ENCODE assay signal across 8 cellular contexts in the genomic region with DNA sequence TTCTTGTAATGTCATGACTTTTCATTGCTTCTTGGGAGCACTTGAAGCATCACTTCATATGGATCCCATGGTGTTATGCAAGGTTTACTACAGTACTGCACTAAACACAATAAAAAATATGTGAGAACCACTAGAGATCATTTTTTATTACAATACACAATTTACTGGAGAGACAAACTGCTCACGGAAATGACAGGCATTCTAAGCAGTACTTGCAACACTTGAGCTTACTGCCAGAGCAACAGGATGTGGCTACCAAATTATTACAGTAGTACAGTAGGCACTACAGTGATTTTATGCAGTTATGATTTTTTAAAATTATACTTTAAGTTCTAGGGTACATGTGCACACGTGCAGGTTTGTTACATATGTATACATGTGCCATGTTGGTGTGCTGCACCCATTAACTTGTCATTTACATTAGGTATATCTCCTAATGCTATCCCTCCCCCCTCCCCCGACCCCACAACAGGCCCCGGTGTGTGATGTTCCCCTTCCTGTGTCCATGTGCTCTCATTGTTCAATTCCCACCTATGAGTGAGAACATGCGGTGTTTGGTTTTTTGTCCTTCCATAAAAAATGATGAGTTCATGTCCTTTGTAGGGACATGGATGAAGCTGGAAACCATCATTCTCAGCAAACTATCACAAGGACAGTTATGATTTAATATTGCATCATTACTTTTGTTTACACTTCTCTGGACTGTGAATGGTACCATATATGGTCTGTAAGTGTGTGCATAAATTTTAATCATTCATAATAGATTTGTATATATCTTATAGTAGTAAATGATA. TPM values are rescaled to one million over a fixed set of nuclear protein-coding genes. Genes with fewer than 3 reads are reported as not detected.
DNase-seq lines count a peak whose midpoint lies in the region; ATAC-seq and TF ChIP-seq lines count a peak whose summit lies in the region.
"Not testable (repeated sequence)": the region's sequence is repeated elsewhere in the genome, so short reads cannot be mapped to it uniquely, and the experiment has no call there.

No MANE protein-coding gene starts in this region.

- TF ChIP-seq CTCF in AG09309 (IDR thresholded peaks at IDR 0.05; ENCODE audit: control insufficient read depth, insufficient read depth, low read depth, low read length, missing control alignments); fibroblast of lung (conservative IDR thresholded peaks at IDR 0.05 in 1 of 2, IDR thresholded peaks at IDR 0.05 in 1 of 2; ENCODE audit: low read depth in 1 of 2, low read length in 2 of 2); neutrophil (IDR thresholded peaks at IDR 0.05): not testable (repeated sequence)

- H3K9ac ChIP-seq in Karpas-422 (ENCODE audit: low read length); fibroblast of lung (ENCODE audit: insufficient read depth, low read length): not testable (repeated sequence)

- peaks cover 16% of the 10 kb centered on the region for H3K4me1 ChIP-seq in Karpas-422 (ENCODE audit: low read length)
- not testable (repeated sequence) for H3K4me1 ChIP-seq in fibroblast of lung (ENCODE audit: control insufficient read depth, extremely low read depth, insufficient read depth, low read length)
- peaks cover 28 to 29% of the 10 kb centered on the region in 2 experiments for H3K4me1 ChIP-seq in neutrophil (ENCODE audit: control insufficient read depth in 1 of 2, insufficient read depth in 1 of 2, low read depth in 1 of 2, low read length in 1 of 2)

- not testable (repeated sequence) for H3K4me2 ChIP-seq in Karpas-422 (ENCODE audit: low read depth, low read length, poor library complexity, severe bottlenecking); fibroblast of lung (ENCODE audit: extremely low read depth, insufficient read depth, low read length)

- not testable (repeated sequence) for H3K4me3 Mint-ChIP-seq in activated CD4-positive, alpha-beta memory T cell treated with anti-CD3 and anti-CD28 coated beads, Interleukin-2, amount 10 ng/mL, durations not matched to agents 7 days and 5 days
- H3K4me3 Mint-ChIP-seq in activated naive CD8-positive, alpha-beta T cell treated with anti-CD3 and anti-CD28 coated beads, Interleukin-2, amount 10 ng/mL, durations not matched to agents 7 days and 5 days, result peak overlapping the region; percentile 76

- not testable (repeated sequence) for H3K9me3 ChIP-seq in Karpas-422 (ENCODE audit: low read length); fibroblast of lung (ENCODE audit: control insufficient read depth, insufficient read depth, low read depth, low read length); neutrophil

- H3K4me1 Mint-ChIP-seq in activated CD4-positive, alpha-beta memory T cell treated with anti-CD3 and anti-CD28 coated beads, Interleukin-2, amount 10 ng/mL, durations not matched to agents 7 days and 5 days, result peaks cover 28% of the 10 kb centered on the region
- peaks cover 18% of the 10 kb centered on the region for H3K4me1 Mint-ChIP-seq in activated naive CD8-positive, alpha-beta T cell treated with anti-CD3 and anti-CD28 coated beads, Interleukin-2, amount 10 ng/mL, durations not matched to agents 7 days and 5 days

- H3K27ac ChIP-seq in Karpas-422 (ENCODE audit: low read length) (peak overlapping the region; percentile 43; the same call in 1 of the 2 replicates), fibroblast of lung (ENCODE audit: insufficient read depth, low read length) (peak overlapping the region; percentile 8), neutrophil (peak overlapping the region; percentile 28)

- H4K20me1 ChIP-seq in Karpas-422 (ENCODE audit: insufficient read depth, low read depth, low read length); fibroblast of lung (ENCODE audit: control insufficient read depth, extremely low read depth, insufficient read depth, low read length): not testable (repeated sequence)

- H2AFZ ChIP-seq in Karpas-422 (ENCODE audit: low read length); fibroblast of lung (ENCODE audit: low read length): not testable (repeated sequence)

- H3K36me3 ChIP-seq in Karpas-422 (ENCODE audit: insufficient read depth, low read length); fibroblast of lung (ENCODE audit: control insufficient read depth, insufficient read depth, low read length); neutrophil: not testable (repeated sequence)

- H3K27me3 Mint-ChIP-seq in activated CD4-positive, alpha-beta memory T cell treated with anti-CD3 and anti-CD28 coated beads, Interleukin-2, amount 10 ng/mL, durations not matched to agents 7 days and 5 days; activated naive CD8-positive, alpha-beta T cell treated with anti-CD3 and anti-CD28 coated beads, Interleukin-2, amount 10 ng/mL, durations not matched to agents 7 days and 5 days: not testable (repeated sequence)

- peak; percentile 98 for ATAC-seq in activated naive CD8-positive, alpha-beta T cell treated with anti-CD3 and anti-CD28 coated beads, Interleukin-2, amount 10 ng/mL, durations not matched to agents 7 days and 5 days (ENCODE audit: low read depth)

- H3K9me2 ChIP-seq in Karpas-422 (replicated peaks; ENCODE audit: insufficient read depth, low read length), result not testable (repeated sequence)

- not testable (repeated sequence) for H3K79me2 ChIP-seq in Karpas-422 (ENCODE audit: low read length); fibroblast of lung (ENCODE audit: control insufficient read depth, insufficient read depth, low read length)

- not testable (repeated sequence) for H3K27me3 ChIP-seq in Karpas-422 (ENCODE audit: low read length); fibroblast of lung (ENCODE audit: control insufficient read depth, insufficient read depth, low read length); neutrophil

- POLR2A ChIA-PET in activated CD4-positive, alpha-beta memory T cell treated with anti-CD3 and anti-CD28 coated beads, Interleukin-2, amount 10 ng/mL, durations not matched to agents 7 days and 5 days (lab: Charles Lee), result interaction anchor here (0.6 to 2.4 kb wide), 8 partner anchors 16 to 275 kb away, joined by 3 to 20 read pairs (median 4); partner anchors contain the start of genes ARPC5L, GOLGA1, HSPA5 and RPL35
- POLR2A ChIA-PET in activated naive CD8-positive, alpha-beta T cell treated with anti-CD3 and anti-CD28 coated beads, Interleukin-2, amount 10 ng/mL, durations not matched to agents 7 days and 5 days (lab: Charles Lee), result interaction anchor here (0.6 to 2.9 kb wide), 6 partner anchors 25 to 178 kb away, joined by 3 to 28 read pairs (median 6); partner anchors contain the start of genes GOLGA1 and SCAI

- not testable (repeated sequence) for H3K4me3 ChIP-seq in AG09309 (ENCODE audit: control insufficient read depth, low read depth, low read length); Karpas-422 (ENCODE audit: low read length); fibroblast of lung (replicated peaks in 1 of 4; ENCODE audit: control extremely low read depth in 1 of 4, insufficient read depth in 1 of 4, low read depth in 3 of 4, low read length in 4 of 4); neutrophil (ENCODE audit: low read depth in 1 of 2, low read length in 1 of 2)

- H3K9me3 Mint-ChIP-seq in activated CD4-positive, alpha-beta memory T cell treated with anti-CD3 and anti-CD28 coated beads, Interleukin-2, amount 10 ng/mL, durations not matched to agents 7 days and 5 days; activated naive CD8-positive, alpha-beta T cell treated with anti-CD3 and anti-CD28 coated beads, Interleukin-2, amount 10 ng/mL, durations not matched to agents 7 days and 5 days: not testable (repeated sequence)

- not testable (repeated sequence) for H3K36me3 Mint-ChIP-seq in activated CD4-positive, alpha-beta memory T cell treated with anti-CD3 and anti-CD28 coated beads, Interleukin-2, amount 10 ng/mL, durations not matched to agents 7 days and 5 days (ENCODE audit: low read depth); activated naive CD8-positive, alpha-beta T cell treated with anti-CD3 and anti-CD28 coated beads, Interleukin-2, amount 10 ng/mL, durations not matched to agents 7 days and 5 days

- peak overlapping the region; percentile 74 for H3K27ac Mint-ChIP-seq in activated CD4-positive, alpha-beta memory T cell treated with anti-CD3 and anti-CD28 coated beads, Interleukin-2, amount 10 ng/mL, durations not matched to agents 7 days and 5 days
- peak overlapping the region; percentile 92 for H3K27ac Mint-ChIP-seq in activated naive CD8-positive, alpha-beta T cell treated with anti-CD3 and anti-CD28 coated beads, Interleukin-2, amount 10 ng/mL, durations not matched to agents 7 days and 5 days

- CTCF ChIA-PET in activated CD4-positive, alpha-beta memory T cell treated with anti-CD3 and anti-CD28 coated beads, Interleukin-2, amount 10 ng/mL, durations not matched to agents 7 days and 5 days (lab: Charles Lee), result interaction anchor here (0.7 kb wide), 1 partner anchor 58 kb away, joined by 3 read pairs; no protein-coding TSS in a partner anchor

- peak; percentile 89 for DNase-seq in AG09309 (ENCODE audit: low read depth)
- DNase-seq in ELR (ENCODE audit: low read depth), result peak; percentile 43
- not testable (repeated sequence) for DNase-seq in Karpas-422; activated naive CD8-positive, alpha-beta T cell treated with anti-CD3 and anti-CD28 coated beads, Interleukin-2, amount 10 ng/mL, durations not matched to agents 7 days and 5 days
- peak; percentile 30 for DNase-seq in RKO (ENCODE audit: low spot score)
- peak; percentile 26 for DNase-seq in activated CD4-positive, alpha-beta memory T cell treated with anti-CD3 and anti-CD28 coated beads, Interleukin-2, amount 10 ng/mL, durations not matched to agents 7 days and 5 days
- DNase-seq in fibroblast of lung (ENCODE audit: low read depth in 2 of 2), result peak; percentile 2 to 86

RNA-seq across cellular contexts. Expression of gene GOLGA1, which starts 25.1 kb away (rescaled TPM):
- 14.2 and 23.3 TPM in 2 replicates for total RNA-seq in Karpas-422 (2014; rRNA removed; shearing (Covaris generic); ENCODE audit: low replicate concordance)
- 10 to 100 TPM; 18.0 to 19.7 TPM for total RNA-seq in activated CD4-positive, alpha-beta memory T cell treated with anti-CD3 and anti-CD28 coated beads, Interleukin-2, amount 10 ng/mL, durations not matched to agents 7 days and 5 days
- total RNA-seq in activated naive CD8-positive, alpha-beta T cell treated with anti-CD3 and anti-CD28 coated beads, Interleukin-2, amount 10 ng/mL, durations not matched to agents 7 days and 5 days, result 10 to 100 TPM; 23.4 to 26.8 TPM
- 12.8 and 15.9 TPM in 2 replicates for total RNA-seq in fibroblast of lung
- polyA plus RNA-seq in fibroblast of lung, result 12.0 and 12.8 TPM in 2 replicates
- polyA plus RNA-seq in fibroblast of lung (2012), result 8.5 and 8.8 TPM in 2 replicates
- polyA minus RNA-seq in fibroblast of lung (ENCODE audit: low replicate concordance), result 21.2 and 23.6 TPM in 2 replicates
